ENCODE assay signal across 8 cellular contexts in the genomic region with DNA sequence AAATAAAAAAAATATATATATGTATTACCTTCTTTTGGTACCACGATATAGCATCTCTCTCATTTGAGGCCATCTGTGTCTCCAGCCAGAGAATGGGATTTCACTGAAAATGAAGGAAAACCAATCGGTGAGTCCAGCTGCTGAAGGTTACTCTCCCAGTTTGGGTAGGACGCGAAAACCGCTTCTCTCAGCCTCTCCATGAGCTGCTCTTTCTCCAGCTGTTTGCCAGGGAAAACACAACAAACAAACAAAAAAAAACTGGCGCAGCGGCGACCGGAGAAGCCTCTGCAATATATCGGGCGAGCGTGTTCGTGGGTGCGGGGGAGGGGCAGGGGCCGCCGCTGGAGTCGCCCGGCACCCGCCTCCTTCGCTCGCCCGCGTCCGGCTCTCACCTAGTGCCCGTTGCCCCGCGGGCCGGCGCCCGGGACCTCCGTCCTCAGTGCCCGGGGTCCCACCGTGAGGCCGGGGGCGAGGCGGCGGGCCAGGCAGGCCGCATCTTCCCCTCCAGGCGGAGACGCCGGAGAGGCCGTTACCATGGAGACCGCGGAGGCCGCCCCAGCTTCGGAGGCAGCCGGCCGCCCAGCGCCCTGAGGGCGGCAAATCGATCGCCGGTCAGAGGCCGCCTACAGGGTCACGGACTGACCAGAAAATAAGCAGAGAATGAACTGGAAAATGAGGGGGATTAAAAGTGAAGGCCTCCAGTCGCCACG. TPM values are rescaled to one million over a fixed set of nuclear protein-coding genes. Genes with fewer than 3 reads are reported as not detected.
DNase-seq lines count a peak whose midpoint lies in the region; ATAC-seq and TF ChIP-seq lines count a peak whose summit lies in the region.

No MANE protein-coding gene starts in this region.

- no peak for TF ChIP-seq POLR2A in heart left ventricle (IDR thresholded peaks at IDR 0.05)

- peaks cover 36% of the 10 kb centered on the region for H3F3A ChIP-seq in SU-DHL-6 (ENCODE audit: insufficient read depth)

- H3K4me2 ChIP-seq in SU-DHL-6 (ENCODE audit: low read depth, low read length, poor library complexity, severe bottlenecking): peak overlapping the region; percentile 92

- peaks cover 0 to 27% (median 10%) of the 10 kb centered on the region in 12 donors for H3K4me1 ChIP-seq in heart left ventricle

- peak overlapping the region; percentile 89 for H3K4me3 Mint-ChIP-seq in activated naive CD8-positive, alpha-beta T cell treated with anti-CD3 and anti-CD28 coated beads, Interleukin-2, amount 50 U/mL, for 24 hours

- peaks cover 20% of the 10 kb centered on the region for H3K36me3 Mint-ChIP-seq in activated naive CD8-positive, alpha-beta T cell treated with anti-CD3 and anti-CD28 coated beads, Interleukin-2, amount 50 U/mL, for 24 hours (ENCODE audit: low read depth)

- peaks cover 24% of the 10 kb centered on the region for H3K4me1 Mint-ChIP-seq in activated naive CD8-positive, alpha-beta T cell treated with anti-CD3 and anti-CD28 coated beads, Interleukin-2, amount 50 U/mL, for 24 hours

- H3K36me3 ChIP-seq in SU-DHL-6 (ENCODE audit: low read length) (peaks cover 10% of the 10 kb centered on the region; the same call in 1 of the 2 replicates), heart left ventricle (peaks cover 0 to 25% (median 7%) of the 10 kb centered on the region in 9 donors)

- H3K27ac ChIP-seq in SU-DHL-6 (ENCODE audit: low read depth, low read length) (peak overlapping the region; percentile 87), heart left ventricle (peak overlapping the region; percentile 86 to 97 (median 95))

- WGBS in heart left ventricle, 4 donors: 0 to 1% (median 1%) methylated on average over 48 to 57 of the region's 57 CpGs

- H3K27ac Mint-ChIP-seq in activated naive CD8-positive, alpha-beta T cell treated with anti-CD3 and anti-CD28 coated beads, Interleukin-2, amount 50 U/mL, for 24 hours: peak overlapping the region; percentile 96

- peak; percentile 61 for ATAC-seq in GM21529 (IDR thresholded peaks at IDR 0.05; ENCODE audit: unreplicated experiment)
- peak; percentile 57 for ATAC-seq in activated naive CD8-positive, alpha-beta T cell treated with anti-CD3 and anti-CD28 coated beads, Interleukin-2, amount 50 U/mL, for 24 hours
- peak; percentile 32 to 84 (median 71) for ATAC-seq in heart left ventricle

- H3K27me3 Mint-ChIP-seq in activated naive CD8-positive, alpha-beta T cell treated with anti-CD3 and anti-CD28 coated beads, Interleukin-2, amount 50 U/mL, for 24 hours: no peaks in the 10 kb centered on the region

- peaks cover 30% of the 10 kb centered on the region for H3K79me2 ChIP-seq in SU-DHL-6 (ENCODE audit: insufficient read depth, low read length)

- H3K9me3 Mint-ChIP-seq in activated naive CD8-positive, alpha-beta T cell treated with anti-CD3 and anti-CD28 coated beads, Interleukin-2, amount 50 U/mL, for 24 hours: no peaks in the 10 kb centered on the region

- peak overlapping the region; percentile 93 for H3K9ac ChIP-seq in SU-DHL-6 (ENCODE audit: low read length)

- H4K20me1 ChIP-seq in SU-DHL-6 (ENCODE audit: low read depth, low read length): no peaks in the 10 kb centered on the region

- H3K27me3 ChIP-seq in SU-DHL-6 (ENCODE audit: low read length) (no peaks in the 10 kb centered on the region), heart left ventricle (no peaks in the 10 kb centered on the region)

- peak overlapping the region; percentile 74 for H3K4me3 ChIP-seq in SU-DHL-6 (ENCODE audit: insufficient read depth, low read length, poor library complexity, severe bottlenecking)
- peak overlapping the region; percentile 50 to 94 (median 86) for H3K4me3 ChIP-seq in heart left ventricle

- DNase-seq in EH (ENCODE audit: low read depth) (peak; percentile 64), HuH-7.5 (ENCODE audit: low spot score) (peak; percentile 55), heart left ventricle (peak; percentile 70 to 82 (median 77)), posterior cingulate gyrus (peak; percentile 40 to 93 (median 52)), ureter (ENCODE audit: low spot score) (peak; percentile 53)
- peak; percentile 68 for DNase-seq in activated naive CD8-positive, alpha-beta T cell treated with anti-CD3 and anti-CD28 coated beads, Interleukin-2, amount 50 U/mL, for 24 hours

- intact Hi-C loops in heart left ventricle (cut with DNase I): loop anchor here (2.0 to 10.0 kb wide), 5 partner anchors 54 to 146 kb away; a partner anchor contains a TSS
- intact Hi-C loops in posterior cingulate gyrus (cut with DNase I): loop anchor here (5.0 kb wide), 1 partner anchor 54 kb away; a partner anchor contains a TSS

- H3K9me2 ChIP-seq in SU-DHL-6 (replicated peaks; ENCODE audit: insufficient read depth, low read length): no peaks in the 10 kb centered on the region

- H2AFZ ChIP-seq in SU-DHL-6 (ENCODE audit: low read depth, low read length, severe bottlenecking): peak overlapping the region; percentile 97

- TF ChIP-seq CTCF in SU-DHL-6 (IDR thresholded peaks at IDR 0.05; ENCODE audit: insufficient read depth, low read length, poor library complexity, severe bottlenecking): no peak
- TF ChIP-seq CTCF in heart left ventricle (IDR thresholded peaks at IDR 0.05): peak in 1 of 12 donors; percentile 9

- no peaks in the 10 kb centered on the region for H3K9me3 ChIP-seq in SU-DHL-6 (ENCODE audit: insufficient read depth, low read length)
- no peaks in the 10 kb centered on the region for H3K9me3 ChIP-seq in heart left ventricle

RNA-seq across cellular contexts. Expression of a gene that starts 0.5 kb away (rescaled TPM):
- total RNA-seq in heart left ventricle (10 to 100 TPM in 8 of 9 donors, 1 to 10 TPM in 1; 5.5 to 19.7 (median 11.9) TPM), ureter (11.0 TPM)
- 10 to 100 TPM in 1 of 2 donors, 1 to 10 TPM in 1; 3.2 to 13.6 TPM for polyA plus RNA-seq in heart left ventricle

RNA-seq across cellular contexts. Expression of a gene that starts 53.5 kb away (rescaled TPM):
- total RNA-seq in heart left ventricle: 10 to 100 TPM in 5 of 9 donors, 1 to 10 TPM in 4; 7.8 to 17.8 (median 10.6) TPM
- polyA plus RNA-seq in heart left ventricle: 1 to 10 TPM; 2.5 to 3.7 TPM
- 25.8 TPM for total RNA-seq in ureter

Comparison
In these comparisons a context has a peak if more than half of its experiments do, and no peak if none do; other contexts are left out.
1. Peak in every context shown above with its lines: DNase-seq, ATAC-seq, H3K4me3 ChIP-seq and H3K27ac ChIP-seq.